ENCODE assay signal across 10 cellular contexts in genomic region chr9:121620777-121621437, GRCh38. TPM values are rescaled to one million over a fixed set of nuclear protein-coding genes. Genes with fewer than 3 reads are reported as not detected.
DNase-seq lines count a peak whose midpoint lies in the region; ATAC-seq and TF ChIP-seq lines count a peak whose summit lies in the region.
"Had no signal": no experiment of that assay in that cellular context is flagged by ENCODE, and none has a peak within 500 bp of the region (broad histone marks: within the 10 kb centered on the region; RNA-seq: fewer than 3 reads in every experiment).

No MANE protein-coding gene starts in this region.

- peak; percentile 24 for DNase-seq in activated naive CD4-positive, alpha-beta T cell treated with anti-CD3 and anti-CD28 coated beads, Interleukin-2, amount 10 ng/mL, durations not matched to agents 7 days and 5 days
- no peak for DNase-seq in activated naive CD4-positive, alpha-beta T cell treated with anti-CD3 and anti-CD28 coated beads, Interleukin-2, amount 50 U/mL, for 72 hours (ENCODE audit: low spot score in 2 of 2)
- DNase-seq in Panc1 (ENCODE audit: low read depth, low spot score) (no peak), fibroblast of the aortic adventitia (ENCODE audit: low read depth) (no peak), thyroid gland (peak; percentile 24 to 39), NCI-H1694 treated with DMSO at 0.1 percent for 48 hours (lab: John Stamatoyannopoulos, UW) (no peak)
- DNase-seq: activated B cell treated with CpG ODN at 0.5 μM for 24 hours, left cardiac atrium had no signal

- peaks cover 5% of the 10 kb centered on the region for H3K4me1 Mint-ChIP-seq in activated naive CD4-positive, alpha-beta T cell treated with anti-CD3 and anti-CD28 coated beads, Interleukin-2, amount 10 ng/mL, durations not matched to agents 7 days and 5 days
- H3K4me1 Mint-ChIP-seq: activated B cell treated with CpG ODN at 0.5 μM for 24 hours had no signal

- H3K27me3 ChIP-seq in Panc1 (ENCODE audit: control insufficient read depth, insufficient read depth, low read length) (no peaks in the 10 kb centered on the region), thyroid gland (no peaks in the 10 kb centered on the region)

- no peaks in the 10 kb centered on the region for H3K36me3 Mint-ChIP-seq in activated naive CD4-positive, alpha-beta T cell treated with anti-CD3 and anti-CD28 coated beads, Interleukin-2, amount 10 ng/mL, durations not matched to agents 7 days and 5 days
- no peaks in the 10 kb centered on the region for H3K36me3 Mint-ChIP-seq in activated naive CD4-positive, alpha-beta T cell treated with anti-CD3 and anti-CD28 coated beads, Interleukin-2, amount 50 U/mL, for 72 hours

- no peaks in the 10 kb centered on the region for H3K9me3 Mint-ChIP-seq in activated naive CD4-positive, alpha-beta T cell treated with anti-CD3 and anti-CD28 coated beads, Interleukin-2, amount 10 ng/mL, durations not matched to agents 7 days and 5 days
- no peaks in the 10 kb centered on the region for H3K9me3 Mint-ChIP-seq in activated naive CD4-positive, alpha-beta T cell treated with anti-CD3 and anti-CD28 coated beads, Interleukin-2, amount 50 U/mL, for 72 hours
- H3K9me3 Mint-ChIP-seq: activated B cell treated with CpG ODN at 0.5 μM for 24 hours had no signal

- H3K36me3 ChIP-seq in Panc1 (ENCODE audit: control insufficient read depth, insufficient read depth, low read length) (no peaks in the 10 kb centered on the region), thyroid gland (no peaks in the 10 kb centered on the region)

- POLR2A ChIA-PET in Panc1 (lab: Charles Lee) = no interaction called here

- intact Hi-C loops in Panc1 (cut with micrococcal nuclease; ENCODE audit: unreplicated experiment) (loop anchor here (10.0 kb wide), 1 partner anchor 66 kb away; no protein-coding TSS in a partner anchor), thyroid gland (cut with DNase I) (no loop called here)

- CTCF ChIA-PET in activated naive CD4-positive, alpha-beta T cell treated with anti-CD3 and anti-CD28 coated beads, Interleukin-2, amount 10 ng/mL, durations not matched to agents 7 days and 5 days (lab: Charles Lee) = interaction anchor here (1.2 kb wide), 1 partner anchor 52 kb away, joined by 3 read pairs; no protein-coding TSS in a partner anchor
- CTCF ChIA-PET in Panc1 (lab: Charles Lee) = interaction anchor here (1.1 to 1.2 kb wide), 2 partner anchors 11 to 12 kb away, joined by 3 read pairs; no protein-coding TSS in a partner anchor

- BruUV-seq in Panc1 (replicated peaks; lab: Mats Ljungman, UMichigan) = no TSS peak

- H3K9me3 ChIP-seq in Panc1 (ENCODE audit: control insufficient read depth, insufficient read depth, low read depth, low read length) (no peaks in the 10 kb centered on the region), thyroid gland (no peaks in the 10 kb centered on the region)

- in situ Hi-C loops in Panc1 (cut with HindIII; ENCODE audit: low pct_unique_long_range_greater_than_20kb, low sequenced_read_pairs) = no loop called here

- H3K27ac ChIP-seq in Panc1 (ENCODE audit: low read length) = no peak overlapping the region
- peak overlapping the region in 1 of 3 donors; percentile 38 for H3K27ac ChIP-seq in thyroid gland

- no peak for ATAC-seq in activated naive CD4-positive, alpha-beta T cell treated with anti-CD3 and anti-CD28 coated beads, Interleukin-2, amount 50 U/mL, for 72 hours
- ATAC-seq in Panc1 = peak; percentile 62; the same call in 1 of the 2 replicates
- ATAC-seq in HG02870 (IDR thresholded peaks at IDR 0.05; ENCODE audit: unreplicated experiment) = no peak
- no peak for ATAC-seq in GM21526 (IDR thresholded peaks at IDR 0.05; ENCODE audit: low FRiP score, unreplicated experiment)

- TF ChIP-seq CTCF in Panc1 (IDR thresholded peaks at IDR 0.05) = no peak; the same call in 1 of the 2 replicates
- peak; percentile 56 for TF ChIP-seq CTCF in fibroblast of the aortic adventitia (IDR thresholded peaks at IDR 0.05; ENCODE audit: insufficient read depth, low read length)
- peak in 4 of 6 experiments; percentile 21 to 50 (median 38) for TF ChIP-seq CTCF in thyroid gland (IDR thresholded peaks at IDR 0.05)

- no peak overlapping the region for H3K4me3 ChIP-seq in Panc1 (ENCODE audit: low read depth in 2 of 2, low read length in 2 of 2)
- no peak overlapping the region for H3K4me3 ChIP-seq in fibroblast of the aortic adventitia (ENCODE audit: low read depth, low read length)
- no peak overlapping the region for H3K4me3 ChIP-seq in thyroid gland (replicated peaks in 1 of 3)

- H3K27ac Mint-ChIP-seq in activated naive CD4-positive, alpha-beta T cell treated with anti-CD3 and anti-CD28 coated beads, Interleukin-2, amount 10 ng/mL, durations not matched to agents 7 days and 5 days = peak overlapping the region; percentile 9
- H3K27ac Mint-ChIP-seq in activated naive CD4-positive, alpha-beta T cell treated with anti-CD3 and anti-CD28 coated beads, Interleukin-2, amount 50 U/mL, for 72 hours = peak overlapping the region in 1 of 2 donors; percentile 51
- H3K27ac Mint-ChIP-seq: activated B cell treated with CpG ODN at 0.5 μM for 24 hours had no signal

- 73 to 77% methylated on average over 3 of the region's 3 CpGs for WGBS in thyroid gland, 2 donors

- H3K4me3 Mint-ChIP-seq in activated naive CD4-positive, alpha-beta T cell treated with anti-CD3 and anti-CD28 coated beads, Interleukin-2, amount 10 ng/mL, durations not matched to agents 7 days and 5 days = no peak overlapping the region
- H3K4me3 Mint-ChIP-seq: activated B cell treated with CpG ODN at 0.5 μM for 24 hours had no signal

- no peak for TF ChIP-seq POLR2A in thyroid gland (IDR thresholded peaks at IDR 0.05)

- H3K4me1 ChIP-seq in Panc1 (ENCODE audit: control insufficient read depth, insufficient read depth, low read length) (no peaks in the 10 kb centered on the region), thyroid gland (no peaks in the 10 kb centered on the region)

- H3K27me3 Mint-ChIP-seq in activated naive CD4-positive, alpha-beta T cell treated with anti-CD3 and anti-CD28 coated beads, Interleukin-2, amount 10 ng/mL, durations not matched to agents 7 days and 5 days = peaks cover 20% of the 10 kb centered on the region

RNA-seq across cellular contexts. Expression of gene DAB2IP, which starts 30.5 kb away (rescaled TPM):
- under 1 TPM; 0.06 to 0.18 TPM for total RNA-seq in activated naive CD4-positive, alpha-beta T cell treated with anti-CD3 and anti-CD28 coated beads, Interleukin-2, amount 50 U/mL, for 72 hours
- 18.4 TPM for total RNA-seq in Panc1 (2021; ENCODE audit: unreplicated experiment)
- polyA plus RNA-seq in Panc1 (2012; ENCODE audit: insufficient read length) = 19.3 TPM
- total RNA-seq in fibroblast of the aortic adventitia (ENCODE audit: low replicate concordance) = 11.4 and 17.4 TPM in 2 replicates
- total RNA-seq in thyroid gland = 10 to 100 TPM; 26.0 to 48.5 (median 38.2) TPM

Comparison
In these comparisons a context has a peak if more than half of its experiments do, and no peak if none do; other contexts are left out.
1. DNase-seq: peak in activated naive CD4-positive, alpha-beta T cell treated with anti-CD3 and anti-CD28 coated beads, Interleukin-2, amount 10 ng/mL, durations not matched to agents 7 days and 5 days (single experiment) and thyroid gland (2 of 2); none in activated naive CD4-positive, alpha-beta T cell treated with anti-CD3 and anti-CD28 coated beads, Interleukin-2, amount 50 U/mL, for 72 hours (0 of 2), Panc1 (single experiment), fibroblast of the aortic adventitia (single experiment) and NCI-H1694 treated with DMSO at 0.1 percent for 48 hours (single experiment).
2. RNA of gene DAB2IP, which starts 30.5 kb away (total RNA-seq): 26.0 to 48.5 TPM in thyroid gland, 18.4 TPM in Panc1 (single experiment) and 11.4 to 17.4 TPM in fibroblast of the aortic adventitia; 0.06 to 0.18 TPM in activated naive CD4-positive, alpha-beta T cell treated with anti-CD3 and anti-CD28 coated beads, Interleukin-2, amount 50 U/mL, for 72 hours; every median in the first group is over 10 times any median in the second.